ENCODE assay signal across 27 cellular contexts in the genomic region with DNA sequence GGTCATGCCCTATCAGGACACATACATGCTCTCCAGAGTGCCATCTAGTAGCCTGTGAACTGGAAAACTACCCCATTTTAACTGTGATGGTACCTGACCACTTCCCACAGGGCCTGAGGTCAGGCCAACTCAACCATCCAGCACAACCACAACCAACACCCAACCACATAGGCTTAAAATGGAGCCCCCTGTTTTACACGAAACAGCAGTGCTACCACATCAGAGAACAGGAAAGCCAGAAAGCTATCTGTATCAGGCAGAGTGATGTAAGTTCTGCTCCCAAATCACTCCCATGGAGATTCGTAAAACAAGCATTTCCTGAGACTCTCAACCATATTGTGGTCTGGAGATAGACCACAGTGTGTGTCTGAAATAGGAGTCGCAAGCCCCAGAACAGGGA.
"Had no signal": no experiment of that assay in that cellular context is flagged by ENCODE, and none has a peak within 500 bp of the region (broad histone marks: within the 10 kb centered on the region; RNA-seq: fewer than 3 reads in every experiment).

No MANE protein-coding gene starts in this region.

- H3K4me1 ChIP-seq: colonic mucosa, gastrocnemius medialis, heart left ventricle, parathyroid adenoma, right lobe of liver, suprapubic skin, vagina had no signal

- H3K9ac ChIP-seq: parathyroid adenoma had no signal

- H3K4me3 ChIP-seq: colonic mucosa, gastrocnemius medialis, heart left ventricle, hepatocyte, lung, right lobe of liver, suprapubic skin, vagina had no signal

- H3K4me1 Mint-ChIP-seq: endodermal cell; memory B cell; natural killer cell; stimulated activated naive CD8-positive, alpha-beta T cell treated with anti-CD3 and anti-CD28 coated beads, Interleukin-15, amount 100 ng/mL, for 72 hours had no signal

- H3K27ac ChIP-seq: colonic mucosa, epithelial cell of prostate, gastrocnemius medialis, heart left ventricle, hepatocyte, neutrophil, parathyroid adenoma, right lobe of liver, suprapubic skin, vagina had no signal

- H3K9me3 ChIP-seq: colonic mucosa, gastrocnemius medialis, neutrophil, right lobe of liver, suprapubic skin, vagina had no signal

- H3K27me3 ChIP-seq: colonic mucosa, gastrocnemius medialis, heart left ventricle, hepatocyte, neutrophil, right lobe of liver, suprapubic skin, vagina had no signal

- H3K4me3 Mint-ChIP-seq: dendritic cell treated with granulocyte-macrophage colony-stimulating factor and Interleukin-4, amounts not matched to agents 40 ng/mL and 50 ng/mL, for 4 days; endodermal cell; memory B cell; natural killer cell; stimulated activated naive CD8-positive, alpha-beta T cell treated with anti-CD3 and anti-CD28 coated beads, Interleukin-15, amount 100 ng/mL, for 72 hours had no signal

- H3K9me3 Mint-ChIP-seq: endodermal cell had no signal

- H3K27me3 Mint-ChIP-seq: dendritic cell treated with granulocyte-macrophage colony-stimulating factor and Interleukin-4, amounts not matched to agents 40 ng/mL and 50 ng/mL, for 4 days; memory B cell; progenitor cell of endocrine pancreas; stimulated activated naive CD8-positive, alpha-beta T cell treated with anti-CD3 and anti-CD28 coated beads, Interleukin-15, amount 100 ng/mL, for 72 hours had no signal

- ATAC-seq: esophagus mucosa; gastrocnemius medialis; heart left ventricle; left lobe of liver; natural killer cell; right lobe of liver; stimulated activated naive CD8-positive, alpha-beta T cell treated with anti-CD3 and anti-CD28 coated beads, Interleukin-15, amount 100 ng/mL, for 72 hours had no signal

- H3K4me2 ChIP-seq: hepatocyte had no signal

- H3K27ac Mint-ChIP-seq: dendritic cell treated with granulocyte-macrophage colony-stimulating factor and Interleukin-4, amounts not matched to agents 40 ng/mL and 50 ng/mL, for 4 days; endodermal cell; memory B cell; natural killer cell; progenitor cell of endocrine pancreas; stimulated activated naive CD8-positive, alpha-beta T cell treated with anti-CD3 and anti-CD28 coated beads, Interleukin-15, amount 100 ng/mL, for 72 hours had no signal

- H3K36me3 ChIP-seq: colonic mucosa, gastrocnemius medialis, heart left ventricle, neutrophil, right lobe of liver, suprapubic skin, vagina had no signal

- H3K36me3 Mint-ChIP-seq: memory B cell, natural killer cell had no signal

- DNase-seq: colonic mucosa; effector CD8-positive, alpha-beta T cell; endodermal cell; foreskin fibroblast; gastrocnemius medialis; heart left ventricle; kidney glomerular epithelial cell; natural killer cell; right lobe of liver; small intestine; stimulated activated CD4-positive, alpha-beta T cell treated with anti-CD3 and anti-CD28 coated beads, Interleukin-15, amount 100 ng/mL, for 24 hours; stimulated activated CD4-positive, alpha-beta T cell treated with anti-CD3 and anti-CD28 coated beads, Interleukin-2, amount 100 ng/mL, for 48 hours; stimulated activated naive CD4-positive, alpha-beta T cell; stimulated activated naive CD8-positive, alpha-beta T cell treated with anti-CD3 and anti-CD28 coated beads, Interleukin-15, amount 100 ng/mL, for 72 hours; trophoblast cell had no signal
